Comparison of ENCODE assay signal across 23 cellular contexts in genomic region chr3:66610548-66610909, GRCh38.
"Had no signal": no experiment of that assay in that cellular context is flagged by ENCODE, and none has a peak within 500 bp of the region (broad histone marks: within the 10 kb centered on the region; RNA-seq: fewer than 3 reads in every experiment).

No MANE protein-coding gene starts in this region.

- DNase-seq: activated CD4-positive, alpha-beta T cell treated with anti-CD3 and anti-CD28 coated beads, Interleukin-2, amount 10 ng/mL, durations not matched to agents 7 days and 5 days; activated CD8-positive, alpha-beta memory T cell treated with anti-CD3 and anti-CD28 coated beads, Interleukin-2, amount 10 ng/mL, durations not matched to agents 7 days and 5 days; activated CD8-positive, alpha-beta T cell treated with anti-CD3 and anti-CD28 coated beads for 36 hours; activated effector memory CD4-positive, alpha-beta T cell treated with anti-CD3 and anti-CD28 coated beads, Interleukin-2, amount 50 U/mL, for 16 hours; activated naive CD4-positive, alpha-beta T cell treated with anti-CD3 and anti-CD28 coated beads, Interleukin-2, amount 10 ng/mL, durations not matched to agents 7 days and 5 days; activated T-cell treated with anti-CD3 and anti-CD28 coated beads for 4 hours; central memory CD4-positive, alpha-beta T cell; esophagus squamous epithelium; islet precursor cell; occipital lobe; right lobe of liver; stimulated activated CD4-positive, alpha-beta T cell treated with anti-CD3 and anti-CD28 coated beads, Interleukin-1b, Interleukin-23, amount 100 ng/mL, for 48 hours; stimulated activated naive CD8-positive, alpha-beta T cell treated with anti-CD3 and anti-CD28 coated beads, Interleukin-15, amount 100 ng/mL, for 72 hours had no signal

- H3K9me3 Mint-ChIP-seq: activated CD4-positive, alpha-beta T cell treated with anti-CD3 and anti-CD28 coated beads, Interleukin-2, amount 10 ng/mL, durations not matched to agents 7 days and 5 days; activated CD8-positive, alpha-beta T cell treated with anti-CD3 and anti-CD28 coated beads for 36 hours; activated naive CD4-positive, alpha-beta T cell treated with anti-CD3 and anti-CD28 coated beads, Interleukin-2, amount 10 ng/mL, durations not matched to agents 7 days and 5 days; stimulated activated naive CD8-positive, alpha-beta T cell treated with anti-CD3 and anti-CD28 coated beads, Interleukin-15, amount 100 ng/mL, for 72 hours; T-helper 1 cell treated with Interleukin-12 subunit alpha and Interleukin-12 subunit beta and Interleukin-4 antibody, amounts not matched to agents 30 μg/mL and 1 μg/mL, for 36 hours had no signal

- H3K36me3 ChIP-seq: colonic mucosa, esophagus squamous epithelium, gastroesophageal sphincter, right lobe of liver, tibial nerve had no signal

- H3K9me3 ChIP-seq: body of pancreas, colonic mucosa, esophagus squamous epithelium, gastroesophageal sphincter, mucosa of descending colon, right lobe of liver, tibial nerve had no signal

- H3K27me3 Mint-ChIP-seq: activated CD8-positive, alpha-beta memory T cell treated with anti-CD3 and anti-CD28 coated beads, Interleukin-2, amount 10 ng/mL, durations not matched to agents 7 days and 5 days; stimulated activated naive CD8-positive, alpha-beta T cell treated with anti-CD3 and anti-CD28 coated beads, Interleukin-15, amount 100 ng/mL, for 72 hours had no signal

- H3K27ac ChIP-seq: colonic mucosa, esophagus squamous epithelium, gastroesophageal sphincter, right lobe of liver, skin epidermis, tibial nerve had no signal

- H3K36me3 Mint-ChIP-seq: activated CD8-positive, alpha-beta memory T cell treated with anti-CD3 and anti-CD28 coated beads, Interleukin-2, amount 10 ng/mL, durations not matched to agents 7 days and 5 days; activated naive CD4-positive, alpha-beta T cell treated with anti-CD3 and anti-CD28 coated beads, Interleukin-2, amount 10 ng/mL, durations not matched to agents 7 days and 5 days; memory B cell had no signal

- H3K4me3 ChIP-seq: body of pancreas, colonic mucosa, dorsolateral prefrontal cortex, esophagus squamous epithelium, gastroesophageal sphincter, mucosa of descending colon, right lobe of liver, skin epidermis, tibial nerve had no signal

- H3K4me1 Mint-ChIP-seq: activated CD8-positive, alpha-beta memory T cell treated with anti-CD3 and anti-CD28 coated beads, Interleukin-2, amount 10 ng/mL, durations not matched to agents 7 days and 5 days; memory B cell; stimulated activated naive CD8-positive, alpha-beta T cell treated with anti-CD3 and anti-CD28 coated beads, Interleukin-15, amount 100 ng/mL, for 72 hours had no signal

- H3K27me3 ChIP-seq: body of pancreas, colonic mucosa, dorsolateral prefrontal cortex, esophagus squamous epithelium, gastroesophageal sphincter, right lobe of liver, tibial nerve had no signal

- H3K27ac Mint-ChIP-seq: activated CD4-positive, alpha-beta T cell treated with anti-CD3 and anti-CD28 coated beads, Interleukin-2, amount 10 ng/mL, durations not matched to agents 7 days and 5 days; activated CD8-positive, alpha-beta memory T cell treated with anti-CD3 and anti-CD28 coated beads, Interleukin-2, amount 10 ng/mL, durations not matched to agents 7 days and 5 days; activated CD8-positive, alpha-beta T cell treated with anti-CD3 and anti-CD28 coated beads for 36 hours; activated naive CD4-positive, alpha-beta T cell treated with anti-CD3 and anti-CD28 coated beads, Interleukin-2, amount 10 ng/mL, durations not matched to agents 7 days and 5 days; memory B cell; stimulated activated naive CD8-positive, alpha-beta T cell treated with anti-CD3 and anti-CD28 coated beads, Interleukin-15, amount 100 ng/mL, for 72 hours; T-helper 1 cell treated with Interleukin-12 subunit alpha and Interleukin-12 subunit beta and Interleukin-4 antibody, amounts not matched to agents 30 μg/mL and 1 μg/mL, for 36 hours had no signal

- H3K4me1 ChIP-seq: body of pancreas, colonic mucosa, esophagus squamous epithelium, right lobe of liver, tibial nerve had no signal

- H3K4me3 Mint-ChIP-seq: activated CD4-positive, alpha-beta T cell treated with anti-CD3 and anti-CD28 coated beads, Interleukin-2, amount 10 ng/mL, durations not matched to agents 7 days and 5 days; activated CD8-positive, alpha-beta memory T cell treated with anti-CD3 and anti-CD28 coated beads, Interleukin-2, amount 10 ng/mL, durations not matched to agents 7 days and 5 days; activated CD8-positive, alpha-beta T cell treated with anti-CD3 and anti-CD28 coated beads for 36 hours; activated naive CD4-positive, alpha-beta T cell treated with anti-CD3 and anti-CD28 coated beads, Interleukin-2, amount 10 ng/mL, durations not matched to agents 7 days and 5 days; memory B cell; nephron progenitor cell; stimulated activated naive CD8-positive, alpha-beta T cell treated with anti-CD3 and anti-CD28 coated beads, Interleukin-15, amount 100 ng/mL, for 72 hours; T-helper 1 cell treated with Interleukin-12 subunit alpha and Interleukin-12 subunit beta and Interleukin-4 antibody, amounts not matched to agents 30 μg/mL and 1 μg/mL, for 36 hours had no signal
